30 cellular contexts compared by ENCODE assay signal in genomic region chr10:70828923-70829322, GRCh38. TPM values are rescaled to one million over a fixed set of nuclear protein-coding genes. Genes with fewer than 3 reads are reported as not detected.
A peak's percentile ranks its signal among the peaks of the same experiment; 100 is the strongest.
DNase-seq lines count a peak whose midpoint lies in the region; ATAC-seq and TF ChIP-seq lines count a peak whose summit lies in the region.
"Had no signal": no experiment of that assay in that cellular context is flagged by ENCODE, and none has a peak within 500 bp of the region (broad histone marks: within the 10 kb centered on the region; RNA-seq: fewer than 3 reads in every experiment).

No MANE protein-coding gene starts in this region.

- H3K4me2 ChIP-seq in PC-9: peak overlapping the region; percentile 71

- 75% methylated on average over 4 of the region's 4 CpGs for WGBS in right cardiac atrium
- WGBS in aorta, 2 donors: 80 to 87% methylated on average over 4 of the region's 4 CpGs

- peaks cover 38% of the 10 kb centered on the region for H3K36me3 Mint-ChIP-seq in stimulated activated memory B cell treated with anti-CD40 and anti-IgM and Interleukin-4, amounts not matched to agents 10 μg/mL and 1 μg/mL and 100 μg/mL, for 72 hours
- peaks cover 26% of the 10 kb centered on the region for H3K36me3 Mint-ChIP-seq in MCF 10A (ENCODE audit: insufficient read depth, unreplicated experiment)
- H3K36me3 Mint-ChIP-seq: activated naive CD4-positive, alpha-beta T cell treated with anti-CD3 and anti-CD28 coated beads, Interleukin-2, amount 10 ng/mL, durations not matched to agents 7 days and 5 days had no signal

- no peak overlapping the region for H2AFZ ChIP-seq in PC-9

- H3K9me3 ChIP-seq in left ventricle myocardium inferior (replicated peaks) (no peaks in the 10 kb centered on the region), right cardiac atrium (ENCODE audit: control insufficient read depth, low read length) (no peaks in the 10 kb centered on the region), PC-9 (ENCODE audit: insufficient read depth, low read depth) (no peaks in the 10 kb centered on the region), mucosa of descending colon (no peaks in the 10 kb centered on the region), aorta (ENCODE audit: control insufficient read depth, low read length) (no peaks in the 10 kb centered on the region)
- H3K9me3 ChIP-seq: suprapubic skin had no signal

- H3K4me3 ChIP-seq in left ventricle myocardium inferior (no peak overlapping the region), right cardiac atrium (ENCODE audit: low read length) (no peak overlapping the region), PC-9 (peak overlapping the region; percentile 33; the same call in 1 of the 2 replicates), mucosa of descending colon (no peak overlapping the region), aorta (ENCODE audit: low read length in 2 of 2) (no peak overlapping the region)
- H3K4me3 ChIP-seq: suprapubic skin had no signal

- POLR2A ChIA-PET in PC-9 (lab: Charles Lee; ENCODE audit: unreplicated experiment) (interaction anchor here (0.6 to 0.7 kb wide), 2 partner anchors 58 to 561 kb away, joined by 4 to 6 read pairs; no protein-coding TSS in a partner anchor), MCF 10A (lab: Yijun Ruan, JAX) (interaction anchor here (0.7 kb wide), 1 partner anchor 396 kb away, joined by 3 read pairs; no protein-coding TSS in a partner anchor)

- DNase-seq in left ventricle myocardium inferior: no peak
- no peak for DNase-seq in right cardiac atrium
- peak in 1 of 2 experiments; percentile 90 for DNase-seq in PC-9
- DNase-seq in mucosa of descending colon: no peak
- no peak for DNase-seq in aorta
- DNase-seq in activated CD4-positive, alpha-beta T cell treated with anti-CD3 and anti-CD28 coated beads for 1 hour: no peak
- DNase-seq in MCF 10A (ENCODE audit: unreplicated experiment): no peak
- DNase-seq: activated B cell treated with CpG ODN at 0.5 μM for 24 hours; activated CD8-positive, alpha-beta T cell treated with anti-CD3 and anti-CD28 coated beads for 36 hours; activated naive CD4-positive, alpha-beta T cell treated with anti-CD3 and anti-CD28 coated beads, Interleukin-2, amount 10 ng/mL, durations not matched to agents 7 days and 5 days; cerebellar nuclear complex; effector CD4-positive, alpha-beta T cell; erythroblast; foreskin melanocyte; GOT3; NCI-H1105 treated with DMSO at 0.1 percent for 48 hours; NCI-H2081 treated with DMSO at 0.1 percent for 48 hours; NCI-H524 treated with DMSO at 0.1 percent for 48 hours; Right ventricle myocardium superior; stimulated activated CD8-positive, alpha-beta memory T cell treated with anti-CD3 and anti-CD28 coated beads, Interleukin-4, amount 100 ng/mL, for 48 hours; T1000 had no signal

- no peaks in the 10 kb centered on the region for H3K27me3 ChIP-seq in left ventricle myocardium inferior (ENCODE audit: low read depth)
- H3K27me3 ChIP-seq in right cardiac atrium (ENCODE audit: control insufficient read depth, insufficient read depth): no peaks in the 10 kb centered on the region
- H3K27me3 ChIP-seq in PC-9 (ENCODE audit: insufficient read depth, low read depth): no peaks in the 10 kb centered on the region
- H3K27me3 ChIP-seq in aorta (ENCODE audit: control insufficient read depth in 1 of 2, insufficient read depth in 2 of 2, low read length in 1 of 2): no peaks in the 10 kb centered on the region
- H3K27me3 ChIP-seq: suprapubic skin had no signal

- TF ChIP-seq CTCF in left ventricle myocardium inferior (IDR thresholded peaks at IDR 0.05; ENCODE audit: borderline replicate concordance) (no peak), PC-9 (conservative IDR thresholded peaks at IDR 0.05) (no peak), mucosa of descending colon (IDR thresholded peaks at IDR 0.05) (no peak), MCF 10A (IDR thresholded peaks at IDR 0.05; ENCODE audit: unreplicated experiment) (no peak)

- no peaks in the 10 kb centered on the region for H3K9me3 Mint-ChIP-seq in stimulated activated memory B cell treated with anti-CD40 and anti-IgM and Interleukin-4, amounts not matched to agents 10 μg/mL and 1 μg/mL and 100 μg/mL, for 72 hours
- no peaks in the 10 kb centered on the region for H3K9me3 Mint-ChIP-seq in MCF 10A (ENCODE audit: unreplicated experiment)
- H3K9me3 Mint-ChIP-seq: activated B cell treated with CpG ODN at 0.5 μM for 24 hours; activated CD8-positive, alpha-beta T cell treated with anti-CD3 and anti-CD28 coated beads for 36 hours; activated naive CD4-positive, alpha-beta T cell treated with anti-CD3 and anti-CD28 coated beads, Interleukin-2, amount 10 ng/mL, durations not matched to agents 7 days and 5 days; CD14-positive monocyte had no signal

- H3K79me2 ChIP-seq in PC-9 (ENCODE audit: low read depth): peaks cover 82% of the 10 kb centered on the region

- BruUV-seq in PC-9 (replicated peaks; lab: Mats Ljungman, UMichigan) (no TSS peak), MCF 10A (replicated peaks; lab: Mats Ljungman, UMichigan) (no TSS peak)

- H3K36me3 ChIP-seq in left ventricle myocardium inferior (peaks cover 5% of the 10 kb centered on the region), PC-9 (ENCODE audit: low read depth) (peaks cover 42% of the 10 kb centered on the region), mucosa of descending colon (ENCODE audit: low read depth) (no peaks in the 10 kb centered on the region), aorta (ENCODE audit: control insufficient read depth in 1 of 2, insufficient read depth in 2 of 2, low read length in 1 of 2) (peaks cover 0 to 3% of the 10 kb centered on the region in 2 donors)

- H3K27ac ChIP-seq in left ventricle myocardium inferior (replicated peaks): peak overlapping the region; percentile 45
- no peak overlapping the region for H3K27ac ChIP-seq in right cardiac atrium (ENCODE audit: low read length)
- peak overlapping the region; percentile 91 for H3K27ac ChIP-seq in PC-9
- H3K27ac ChIP-seq in aorta (ENCODE audit: low read depth in 1 of 2, low read length in 2 of 2): no peak overlapping the region
- H3K27ac ChIP-seq: HL-60, suprapubic skin had no signal

- H3K4me1 Mint-ChIP-seq in stimulated activated memory B cell treated with anti-CD40 and anti-IgM and Interleukin-4, amounts not matched to agents 10 μg/mL and 1 μg/mL and 100 μg/mL, for 72 hours: peaks cover 54% of the 10 kb centered on the region
- H3K4me1 Mint-ChIP-seq in MCF 10A (ENCODE audit: insufficient read depth, unreplicated experiment): peaks cover 12% of the 10 kb centered on the region

- H3K9me2 ChIP-seq in PC-9 (ENCODE audit: insufficient read depth): no peaks in the 10 kb centered on the region

- peaks cover 43% of the 10 kb centered on the region for H3F3A ChIP-seq in PC-9 (ENCODE audit: insufficient read depth, low read depth)

- H3K4me1 ChIP-seq in left ventricle myocardium inferior (peaks cover 66% of the 10 kb centered on the region), right cardiac atrium (ENCODE audit: control insufficient read depth, insufficient read depth, low read length) (peaks cover 5% of the 10 kb centered on the region), PC-9 (replicated peaks; ENCODE audit: insufficient read depth) (peaks cover 79% of the 10 kb centered on the region), mucosa of descending colon (ENCODE audit: low read depth) (peaks cover 11% of the 10 kb centered on the region), aorta (ENCODE audit: control insufficient read depth in 1 of 2, insufficient read depth in 2 of 2, low read length in 2 of 2) (no peaks in the 10 kb centered on the region)

- no peaks in the 10 kb centered on the region for H4K20me1 ChIP-seq in PC-9 (ENCODE audit: insufficient read depth)

- peak overlapping the region; percentile 64 for H3K27ac Mint-ChIP-seq in stimulated activated memory B cell treated with anti-CD40 and anti-IgM and Interleukin-4, amounts not matched to agents 10 μg/mL and 1 μg/mL and 100 μg/mL, for 72 hours
- no peak overlapping the region for H3K27ac Mint-ChIP-seq in MCF 10A (ENCODE audit: low read depth, unreplicated experiment)
- H3K27ac Mint-ChIP-seq: activated B cell treated with CpG ODN at 0.5 μM for 24 hours; activated CD8-positive, alpha-beta T cell treated with anti-CD3 and anti-CD28 coated beads for 36 hours; activated naive CD4-positive, alpha-beta T cell treated with anti-CD3 and anti-CD28 coated beads, Interleukin-2, amount 10 ng/mL, durations not matched to agents 7 days and 5 days had no signal

- CTCF ChIA-PET in PC-9 (lab: Charles Lee) (interaction anchor here (1.2 kb wide), 1 partner anchor 12 kb away, joined by 3 read pairs; no protein-coding TSS in a partner anchor), MCF 10A (lab: Yijun Ruan, JAX) (no interaction called here)

- no peaks in the 10 kb centered on the region for H3K27me3 Mint-ChIP-seq in stimulated activated memory B cell treated with anti-CD40 and anti-IgM and Interleukin-4, amounts not matched to agents 10 μg/mL and 1 μg/mL and 100 μg/mL, for 72 hours
- H3K27me3 Mint-ChIP-seq in MCF 10A (ENCODE audit: insufficient read depth, unreplicated experiment): no peaks in the 10 kb centered on the region
- H3K27me3 Mint-ChIP-seq: activated B cell treated with CpG ODN at 0.5 μM for 24 hours; activated CD8-positive, alpha-beta T cell treated with anti-CD3 and anti-CD28 coated beads for 36 hours; activated naive CD4-positive, alpha-beta T cell treated with anti-CD3 and anti-CD28 coated beads, Interleukin-2, amount 10 ng/mL, durations not matched to agents 7 days and 5 days had no signal

- ATAC-seq in right cardiac atrium (no peak), mucosa of descending colon (peak; percentile 58), aorta (ENCODE audit: low FRiP score) (no peak)
- no peak for ATAC-seq in stimulated activated memory B cell treated with anti-CD40 and anti-IgM and Interleukin-4, amounts not matched to agents 10 μg/mL and 1 μg/mL and 100 μg/mL, for 72 hours
- ATAC-seq: activated CD8-positive, alpha-beta T cell treated with anti-CD3 and anti-CD28 coated beads for 36 hours; sciatic nerve had no signal

- intact Hi-C loops in left ventricle myocardium inferior (cut with micrococcal nuclease) (no loop called here), right cardiac atrium (cut with DNase I) (no loop called here), PC-9 (cut with micrococcal nuclease; ENCODE audit: unreplicated experiment) (no loop called here), mucosa of descending colon (cut with DNase I, micrococcal nuclease) (no loop called here), aorta (cut with DNase I) (no loop called here), MCF 10A (cut with micrococcal nuclease) (no loop called here)

- H3K4me3 Mint-ChIP-seq in stimulated activated memory B cell treated with anti-CD40 and anti-IgM and Interleukin-4, amounts not matched to agents 10 μg/mL and 1 μg/mL and 100 μg/mL, for 72 hours: no peak overlapping the region
- H3K4me3 Mint-ChIP-seq in MCF 10A (ENCODE audit: unreplicated experiment): no peak overlapping the region
- H3K4me3 Mint-ChIP-seq: activated B cell treated with CpG ODN at 0.5 μM for 24 hours; activated CD8-positive, alpha-beta T cell treated with anti-CD3 and anti-CD28 coated beads for 36 hours; activated naive CD4-positive, alpha-beta T cell treated with anti-CD3 and anti-CD28 coated beads, Interleukin-2, amount 10 ng/mL, durations not matched to agents 7 days and 5 days; CD14-positive monocyte had no signal

RNA-seq across cellular contexts. Expression of gene SGPL1, which starts 13.2 kb away (rescaled TPM):
- 8.2 TPM for total RNA-seq in left ventricle myocardium inferior
- 10 to 100 TPM; 12.2 to 20.2 (median 14.6) TPM for total RNA-seq in right cardiac atrium
- polyA plus RNA-seq in right cardiac atrium: 4.2 TPM
- total RNA-seq in PC-9 (2021): 96.9 and 141 TPM in 2 replicates
- 10 to 100 TPM; 50.5 to 67.2 (median 55.5) TPM for total RNA-seq in mucosa of descending colon
- 10 to 100 TPM; 31.8 to 45.0 TPM for total RNA-seq in aorta
- polyA plus RNA-seq in aorta: 1 to 10 TPM; 5.8 to 6.4 TPM
- total RNA-seq in MCF 10A (2022): 81.5 and 93.8 TPM in 2 replicates

RNA-seq across cellular contexts. Expression of gene TBATA, which starts 43.7 kb away (rescaled TPM):
- total RNA-seq in left ventricle myocardium inferior (not detected), right cardiac atrium (not detected), PC-9 (2021) (not detected in 2 replicates), mucosa of descending colon (not detected), aorta (not detected), MCF 10A (2022) (not detected in 2 replicates)
- polyA plus RNA-seq in right cardiac atrium (0.16 TPM), aorta (not detected)
- total RNA-seq: activated B cell treated with CpG ODN at 0.5 μM for 24 hours; activated CD8-positive, alpha-beta T cell treated with anti-CD3 and anti-CD28 coated beads for 36 hours; lung microvascular endothelial cell; omental fat pad; Right ventricle myocardium superior; sciatic nerve had no signal
- polyA plus RNA-seq: AG04450, CD14-positive monocyte, keratinocyte had no signal

RNA-seq across cellular contexts. Expression of gene PCBD1, which starts 59.4 kb away (rescaled TPM):
- total RNA-seq in left ventricle myocardium inferior: 123 TPM
- total RNA-seq in right cardiac atrium: 100 to 1,000 TPM; 102 to 141 (median 134) TPM
- 216 TPM for polyA plus RNA-seq in right cardiac atrium
- total RNA-seq in PC-9 (2021): 128 and 164 TPM in 2 replicates
- total RNA-seq in mucosa of descending colon: 10 to 100 TPM; 81.4 to 86.8 (median 86.7) TPM
- 10 to 100 TPM; 46.0 to 49.1 TPM for total RNA-seq in aorta
- 10 to 100 TPM; 65.7 to 84.3 TPM for polyA plus RNA-seq in aorta
- 40.3 and 52.4 TPM in 2 replicates for total RNA-seq in MCF 10A (2022)

Comparison
In these comparisons a context has a peak if more than half of its experiments do, and no peak if none do; other contexts are left out.
1. H3K27ac ChIP-seq: peak in left ventricle myocardium inferior (single experiment) and PC-9 (single experiment); none in right cardiac atrium (single experiment) and aorta (0 of 2).